Comparison of ENCODE assay signal across 1 cellular context in the genomic region with DNA sequence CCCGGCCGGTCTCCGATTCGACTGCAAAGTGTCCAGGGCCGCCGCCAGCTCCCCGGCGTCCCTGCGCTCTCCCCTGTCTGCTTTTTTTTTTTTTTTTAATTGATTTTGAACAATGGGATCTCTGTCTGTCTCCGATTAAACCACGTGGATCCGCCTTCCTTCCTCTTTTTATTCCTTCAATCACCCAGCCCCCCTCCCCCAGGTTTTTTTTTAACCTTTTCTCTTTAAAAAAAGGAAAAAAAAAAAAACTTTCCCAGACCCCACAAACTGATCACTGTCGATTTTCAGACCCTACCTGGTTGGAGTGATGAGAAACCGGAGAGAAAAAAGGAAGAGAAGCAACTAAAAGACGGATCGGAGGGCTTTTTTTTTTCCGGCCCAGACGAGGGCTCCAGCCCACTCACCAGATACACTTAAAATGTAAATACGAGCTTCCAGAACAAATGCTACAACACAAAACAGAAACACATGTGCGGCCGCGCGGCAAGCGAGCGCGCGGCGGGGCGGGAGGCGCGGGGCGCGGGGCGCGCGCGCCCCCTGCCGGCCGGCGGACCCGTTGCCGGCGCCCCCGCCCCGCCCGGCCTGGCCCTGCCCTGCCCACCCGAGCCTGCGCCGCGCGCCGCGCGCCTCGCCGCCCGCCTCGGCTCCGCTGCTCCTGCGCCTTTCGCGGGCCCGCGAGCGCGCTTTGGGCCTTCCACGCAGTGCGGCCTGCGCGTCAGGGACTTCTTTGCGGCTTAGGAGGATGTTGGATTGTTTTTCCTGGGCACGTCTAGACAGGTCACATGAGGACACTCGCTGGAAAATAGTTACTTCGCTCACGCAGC.
A peak's percentile ranks its signal among the peaks of the same experiment; 100 is the strongest.
TF ChIP-seq lines count a peak whose summit lies in the region.

A gene (minus strand): TSS at position 428 of the 824 bp plus-strand sequence. CDS start 1,163 bp downstream, outside the sequence.

TF ChIP-seq in IMR-90, 13 proteins besides CTCF, POLR2A, EP300 and RAD21:
- peak; percentile 92 for TF ChIP-seq MXI1 (IDR thresholded peaks at IDR 0.05; ENCODE audit: borderline replicate concordance, low read depth, low read length)
- TF ChIP-seq, protein P1, sequence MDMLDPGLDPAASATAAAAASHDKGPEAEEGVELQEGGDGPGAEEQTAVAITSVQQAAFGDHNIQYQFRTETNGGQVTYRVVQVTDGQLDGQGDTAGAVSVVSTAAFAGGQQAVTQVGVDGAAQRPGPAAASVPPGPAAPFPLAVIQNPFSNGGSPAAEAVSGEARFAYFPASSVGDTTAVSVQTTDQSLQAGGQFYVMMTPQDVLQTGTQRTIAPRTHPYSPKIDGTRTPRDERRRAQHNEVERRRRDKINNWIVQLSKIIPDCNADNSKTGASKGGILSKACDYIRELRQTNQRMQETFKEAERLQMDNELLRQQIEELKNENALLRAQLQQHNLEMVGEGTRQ (IDR thresholded peaks at IDR 0.05; ENCODE audit: low read depth, low read length): peak; percentile 56; the same call in 1 of the 2 replicates
- no peak for TF ChIP-seq RFX5 (IDR thresholded peaks at IDR 0.05; ENCODE audit: low read depth, low read length)
- no peak for TF ChIP-seq CEBPB (IDR thresholded peaks at IDR 0.05; ENCODE audit: low read depth, low read length)
- no peak for TF ChIP-seq NFE2L2 (IDR thresholded peaks at IDR 0.05; ENCODE audit: low read depth, low read length)
- TF ChIP-seq MAZ (IDR thresholded peaks at IDR 0.05; ENCODE audit: borderline replicate concordance, low read depth, low read length): peak; percentile 55; the same call in 1 of the 2 replicates
- TF ChIP-seq, protein P2, sequence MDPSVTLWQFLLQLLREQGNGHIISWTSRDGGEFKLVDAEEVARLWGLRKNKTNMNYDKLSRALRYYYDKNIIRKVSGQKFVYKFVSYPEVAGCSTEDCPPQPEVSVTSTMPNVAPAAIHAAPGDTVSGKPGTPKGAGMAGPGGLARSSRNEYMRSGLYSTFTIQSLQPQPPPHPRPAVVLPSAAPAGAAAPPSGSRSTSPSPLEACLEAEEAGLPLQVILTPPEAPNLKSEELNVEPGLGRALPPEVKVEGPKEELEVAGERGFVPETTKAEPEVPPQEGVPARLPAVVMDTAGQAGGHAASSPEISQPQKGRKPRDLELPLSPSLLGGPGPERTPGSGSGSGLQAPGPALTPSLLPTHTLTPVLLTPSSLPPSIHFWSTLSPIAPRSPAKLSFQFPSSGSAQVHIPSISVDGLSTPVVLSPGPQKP (IDR thresholded peaks at IDR 0.05; ENCODE audit: borderline replicate concordance, low read depth, low read length): no peak
